9 cellular contexts compared by ENCODE assay signal in genomic region chr1:34885405-34886247, GRCh38. TPM values are rescaled to one million over a fixed set of nuclear protein-coding genes. Genes with fewer than 3 reads are reported as not detected.
DNase-seq lines count a peak whose midpoint lies in the region; ATAC-seq and TF ChIP-seq lines count a peak whose summit lies in the region.
"Had no signal": no experiment of that assay in that cellular context is flagged by ENCODE, and none has a peak within 500 bp of the region (broad histone marks: within the 10 kb centered on the region; RNA-seq: fewer than 3 reads in every experiment).

No MANE protein-coding gene starts in this region.

- ATAC-seq in activated naive CD8-positive, alpha-beta T cell treated with anti-CD3 and anti-CD28 coated beads, Interleukin-2, amount 10 ng/mL, durations not matched to agents 7 days and 5 days (ENCODE audit: low read depth) = peak; percentile 81
- no peak for ATAC-seq in GM19397 (IDR thresholded peaks at IDR 0.05; ENCODE audit: unreplicated experiment)

- H3K4me1 ChIP-seq in A673 (ENCODE audit: insufficient read depth, low read length, poor library complexity, severe bottlenecking) = peaks cover 7% of the 10 kb centered on the region

- no peak for TF ChIP-seq CTCF in A673 (conservative IDR thresholded peaks at IDR 0.05; ENCODE audit: low read depth, low read length)
- TF ChIP-seq CTCF in HFFc6 (IDR thresholded peaks at IDR 0.05) = no peak

- no peak overlapping the region for H3K27ac Mint-ChIP-seq in activated naive CD8-positive, alpha-beta T cell treated with anti-CD3 and anti-CD28 coated beads, Interleukin-2, amount 10 ng/mL, durations not matched to agents 7 days and 5 days
- H3K27ac Mint-ChIP-seq in HFFc6 = no peak overlapping the region

- H3K36me3 ChIP-seq in A673 (ENCODE audit: insufficient read depth, low read length, poor library complexity, severe bottlenecking) = no peaks in the 10 kb centered on the region

- peaks cover 50% of the 10 kb centered on the region for H3K27me3 Mint-ChIP-seq in activated naive CD8-positive, alpha-beta T cell treated with anti-CD3 and anti-CD28 coated beads, Interleukin-2, amount 10 ng/mL, durations not matched to agents 7 days and 5 days
- H3K27me3 Mint-ChIP-seq in HFFc6 (ENCODE audit: insufficient read depth) = peaks cover 24% of the 10 kb centered on the region

- CTCF ChIA-PET in A673 (lab: Charles Lee) = no interaction called here

- peak overlapping the region; percentile 68 for H3K4me3 Mint-ChIP-seq in activated naive CD8-positive, alpha-beta T cell treated with anti-CD3 and anti-CD28 coated beads, Interleukin-2, amount 10 ng/mL, durations not matched to agents 7 days and 5 days
- H3K4me3 Mint-ChIP-seq in HFFc6 = no peak overlapping the region

- no peaks in the 10 kb centered on the region for H3K9me3 Mint-ChIP-seq in activated naive CD8-positive, alpha-beta T cell treated with anti-CD3 and anti-CD28 coated beads, Interleukin-2, amount 10 ng/mL, durations not matched to agents 7 days and 5 days
- no peaks in the 10 kb centered on the region for H3K9me3 Mint-ChIP-seq in HFFc6

- POLR2A ChIA-PET in A673 (lab: Charles Lee; ENCODE audit: low non-redundant PET) = no interaction called here
- POLR2A ChIA-PET in activated naive CD8-positive, alpha-beta T cell treated with anti-CD3 and anti-CD28 coated beads, Interleukin-2, amount 10 ng/mL, durations not matched to agents 7 days and 5 days (lab: Charles Lee) = interaction anchor here (1.6 kb wide), 1 partner anchor 19 kb away, joined by 5 read pairs; no protein-coding TSS in a partner anchor

- DNase-seq in A673 (ENCODE audit: low spot score) (peak; percentile 44), NCI-H460 (ENCODE audit: extremely low read depth, low read depth) (peak; percentile 6), iPS-NIHi7 (ENCODE audit: extremely low spot score) (peak; percentile 87), HFFc6 (no peak), MV-4-11 (lab: John Stamatoyannopoulos, UW) (no peak)
- DNase-seq in activated naive CD8-positive, alpha-beta T cell treated with anti-CD3 and anti-CD28 coated beads, Interleukin-2, amount 10 ng/mL, durations not matched to agents 7 days and 5 days = peak; percentile 71
- peak; percentile 35 to 62 for DNase-seq in stimulated activated CD4-positive, alpha-beta T cell treated with anti-CD3 and anti-CD28 coated beads, Interleukin-4, amount 100 ng/mL, for 4 hours
- DNase-seq: DND-41 had no signal

- H3K9me3 ChIP-seq in A673 (ENCODE audit: low read depth, low read length, poor library complexity, severe bottlenecking) = no peaks in the 10 kb centered on the region

- H3K4me3 ChIP-seq in A673 (ENCODE audit: low read depth, low read length, poor library complexity, severe bottlenecking) = peak overlapping the region; percentile 27

- peaks cover 67% of the 10 kb centered on the region for H3K27me3 ChIP-seq in A673 (replicated peaks; ENCODE audit: insufficient read depth, low read depth, low read length, poor library complexity)

- intact Hi-C loops in A673 (cut with micrococcal nuclease; ENCODE audit: unreplicated experiment) = no loop called here

- no peaks in the 10 kb centered on the region for H3K36me3 Mint-ChIP-seq in activated naive CD8-positive, alpha-beta T cell treated with anti-CD3 and anti-CD28 coated beads, Interleukin-2, amount 10 ng/mL, durations not matched to agents 7 days and 5 days
- H3K36me3 Mint-ChIP-seq in HFFc6 (ENCODE audit: low read depth) = no peaks in the 10 kb centered on the region

- H3K27ac ChIP-seq in A673 (ENCODE audit: low read depth, low read length, poor library complexity, severe bottlenecking) = no peak overlapping the region

- BruUV-seq in A673 (replicated peaks; lab: Mats Ljungman, UMichigan) = no TSS peak

- peaks cover 3% of the 10 kb centered on the region for H3K4me1 Mint-ChIP-seq in activated naive CD8-positive, alpha-beta T cell treated with anti-CD3 and anti-CD28 coated beads, Interleukin-2, amount 10 ng/mL, durations not matched to agents 7 days and 5 days
- H3K4me1 Mint-ChIP-seq in HFFc6 (ENCODE audit: low read depth) = no peaks in the 10 kb centered on the region

RNA-seq across cellular contexts. Expression of gene SMIM12, which starts 26.1 kb away (rescaled TPM):
- total RNA-seq in A673 (2021) = 34.7 and 37.5 TPM in 2 replicates
- 19.0 and 19.2 TPM in 2 replicates for total RNA-seq in NCI-H460 (2014; rRNA removed; shearing (Covaris generic))
- 9.2 and 19.7 TPM in 2 replicates for polyA plus RNA-seq in NCI-H460 (2014; cell fraction: nucleus; rRNA removed)
- total RNA-seq in activated naive CD8-positive, alpha-beta T cell treated with anti-CD3 and anti-CD28 coated beads, Interleukin-2, amount 10 ng/mL, durations not matched to agents 7 days and 5 days = 10 to 100 TPM; 51.9 to 53.0 TPM
- total RNA-seq in HFFc6 (2021; fragmentation: NEBNext Ultra II Directional; extraction: Animal tissue kit (Norgen Biotek cat#: 25700)) = 10 to 100 TPM; 42.0 to 53.6 (median 45.6) TPM

RNA-seq across cellular contexts. Expression of gene DLGAP3, which starts 43.8 kb away (rescaled TPM):
- total RNA-seq in A673 (2021) = 0.66 TPM in 1 of 2 replicates, not detected in the other
- 0.02 TPM in 1 of 2 replicates, not detected in the other for total RNA-seq in NCI-H460 (2014; rRNA removed; shearing (Covaris generic))
- 0.12 and 1.0 TPM in 2 replicates for polyA plus RNA-seq in NCI-H460 (2014; cell fraction: nucleus; rRNA removed)
- total RNA-seq in activated naive CD8-positive, alpha-beta T cell treated with anti-CD3 and anti-CD28 coated beads, Interleukin-2, amount 10 ng/mL, durations not matched to agents 7 days and 5 days = under 1 TPM; 0.45 to 0.55 TPM
- under 1 TPM in 1 of 6 experiments, not detected in 5; 0.07 TPM for total RNA-seq in HFFc6 (2021; fragmentation: NEBNext Ultra II Directional; extraction: Animal tissue kit (Norgen Biotek cat#: 25700))

Comparison
In these comparisons a context has a peak if more than half of its experiments do, and no peak if none do; other contexts are left out.
1. DNase-seq: peak in A673 (single experiment), NCI-H460 (single experiment), activated naive CD8-positive, alpha-beta T cell treated with anti-CD3 and anti-CD28 coated beads, Interleukin-2, amount 10 ng/mL, durations not matched to agents 7 days and 5 days (single experiment), iPS-NIHi7 (single experiment) and stimulated activated CD4-positive, alpha-beta T cell treated with anti-CD3 and anti-CD28 coated beads, Interleukin-4, amount 100 ng/mL, for 4 hours (2 of 2); none in HFFc6 (single experiment) and MV-4-11 (single experiment).